ENCODE assay signal across 1 cellular context in the genomic region with DNA sequence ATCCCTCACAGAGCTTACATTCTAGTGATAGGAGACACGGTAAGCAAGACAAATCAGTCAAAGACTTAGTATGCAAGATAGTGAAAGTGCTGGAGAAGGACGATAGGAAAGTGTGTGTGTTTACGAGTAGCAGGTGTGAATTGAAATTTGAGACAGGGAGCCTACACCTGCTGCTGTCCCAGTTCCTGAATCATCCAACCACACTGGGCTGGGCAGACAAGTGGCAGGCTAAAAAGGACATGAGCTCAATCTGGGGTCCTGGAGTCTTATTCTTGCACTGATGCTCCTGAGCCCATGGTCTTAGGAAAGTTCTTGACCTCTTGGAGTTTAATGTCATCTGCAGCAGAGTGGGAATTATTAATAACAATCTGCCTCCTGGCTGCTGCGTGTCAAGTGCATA.
TF ChIP-seq lines count a peak whose summit lies in the region.

No MANE protein-coding gene starts in this region.

TF ChIP-seq in GM23338, 12 proteins besides CTCF, POLR2A, EP300 and RAD21 (continued from another document):
- TF ChIP-seq, protein P1, sequence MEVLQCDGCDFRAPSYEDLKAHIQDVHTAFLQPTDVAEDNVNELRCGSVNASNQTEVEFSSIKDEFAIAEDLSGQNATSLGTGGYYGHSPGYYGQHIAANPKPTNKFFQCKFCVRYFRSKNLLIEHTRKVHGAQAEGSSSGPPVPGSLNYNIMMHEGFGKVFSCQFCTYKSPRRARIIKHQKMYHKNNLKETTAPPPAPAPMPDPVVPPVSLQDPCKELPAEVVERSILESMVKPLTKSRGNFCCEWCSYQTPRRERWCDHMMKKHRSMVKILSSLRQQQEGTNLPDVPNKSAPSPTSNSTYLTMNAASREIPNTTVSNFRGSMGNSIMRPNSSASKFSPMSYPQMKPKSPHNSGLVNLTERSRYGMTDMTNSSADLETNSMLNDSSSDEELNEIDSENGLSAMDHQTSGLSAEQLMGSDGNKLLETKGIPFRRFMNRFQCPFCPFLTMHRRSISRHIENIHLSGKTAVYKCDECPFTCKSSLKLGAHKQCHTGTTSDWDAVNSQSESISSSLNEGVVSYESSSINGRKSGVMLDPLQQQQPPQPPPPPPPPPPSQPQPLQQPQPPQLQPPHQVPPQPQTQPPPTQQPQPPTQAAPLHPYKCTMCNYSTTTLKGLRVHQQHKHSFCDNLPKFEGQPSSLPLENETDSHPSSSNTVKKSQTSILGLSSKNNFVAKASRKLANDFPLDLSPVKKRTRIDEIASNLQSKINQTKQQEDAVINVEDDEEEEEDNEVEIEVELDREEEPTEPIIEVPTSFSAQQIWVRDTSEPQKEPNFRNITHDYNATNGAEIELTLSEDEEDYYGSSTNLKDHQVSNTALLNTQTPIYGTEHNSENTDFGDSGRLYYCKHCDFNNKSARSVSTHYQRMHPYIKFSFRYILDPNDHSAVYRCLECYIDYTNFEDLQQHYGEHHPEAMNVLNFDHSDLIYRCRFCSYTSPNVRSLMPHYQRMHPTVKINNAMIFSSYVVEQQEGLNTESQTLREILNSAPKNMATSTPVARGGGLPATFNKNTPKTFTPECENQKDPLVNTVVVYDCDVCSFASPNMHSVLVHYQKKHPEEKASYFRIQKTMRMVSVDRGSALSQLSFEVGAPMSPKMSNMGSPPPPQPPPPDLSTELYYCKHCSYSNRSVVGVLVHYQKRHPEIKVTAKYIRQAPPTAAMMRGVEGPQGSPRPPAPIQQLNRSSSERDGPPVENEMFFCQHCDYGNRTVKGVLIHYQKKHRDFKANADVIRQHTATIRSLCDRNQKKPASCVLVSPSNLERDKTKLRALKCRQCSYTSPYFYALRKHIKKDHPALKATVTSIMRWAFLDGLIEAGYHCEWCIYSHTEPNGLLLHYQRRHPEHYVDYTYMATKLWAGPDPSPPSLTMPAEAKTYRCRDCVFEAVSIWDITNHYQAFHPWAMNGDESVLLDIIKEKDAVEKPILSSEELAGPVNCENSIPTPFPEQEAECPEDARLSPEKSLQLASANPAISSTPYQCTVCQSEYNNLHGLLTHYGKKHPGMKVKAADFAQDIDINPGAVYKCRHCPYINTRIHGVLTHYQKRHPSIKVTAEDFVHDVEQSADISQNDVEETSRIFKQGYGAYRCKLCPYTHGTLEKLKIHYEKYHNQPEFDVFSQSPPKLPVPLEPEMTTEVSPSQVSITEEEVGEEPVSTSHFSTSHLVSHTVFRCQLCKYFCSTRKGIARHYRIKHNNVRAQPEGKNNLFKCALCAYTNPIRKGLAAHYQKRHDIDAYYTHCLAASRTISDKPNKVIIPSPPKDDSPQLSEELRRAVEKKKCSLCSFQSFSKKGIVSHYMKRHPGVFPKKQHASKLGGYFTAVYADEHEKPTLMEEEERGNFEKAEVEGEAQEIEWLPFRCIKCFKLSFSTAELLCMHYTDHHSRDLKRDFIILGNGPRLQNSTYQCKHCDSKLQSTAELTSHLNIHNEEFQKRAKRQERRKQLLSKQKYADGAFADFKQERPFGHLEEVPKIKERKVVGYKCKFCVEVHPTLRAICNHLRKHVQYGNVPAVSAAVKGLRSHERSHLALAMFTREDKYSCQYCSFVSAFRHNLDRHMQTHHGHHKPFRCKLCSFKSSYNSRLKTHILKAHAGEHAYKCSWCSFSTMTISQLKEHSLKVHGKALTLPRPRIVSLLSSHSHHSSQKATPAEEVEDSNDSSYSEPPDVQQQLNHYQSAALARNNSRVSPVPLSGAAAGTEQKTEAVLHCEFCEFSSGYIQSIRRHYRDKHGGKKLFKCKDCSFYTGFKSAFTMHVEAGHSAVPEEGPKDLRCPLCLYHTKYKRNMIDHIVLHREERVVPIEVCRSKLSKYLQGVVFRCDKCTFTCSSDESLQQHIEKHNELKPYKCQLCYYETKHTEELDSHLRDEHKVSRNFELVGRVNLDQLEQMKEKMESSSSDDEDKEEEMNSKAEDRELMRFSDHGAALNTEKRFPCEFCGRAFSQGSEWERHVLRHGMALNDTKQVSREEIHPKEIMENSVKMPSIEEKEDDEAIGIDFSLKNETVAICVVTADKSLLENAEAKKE (CRISPR knock-in tag; IDR thresholded peaks at IDR 0.05), result no peak
- TF ChIP-seq ZNF114 (CRISPR knock-in tag; IDR thresholded peaks at IDR 0.05), result no peak
- no peak for TF ChIP-seq POLR2AphosphoS5 (IDR thresholded peaks at IDR 0.05; ENCODE audit: low read depth)
- no peak for TF ChIP-seq ZNF331 (CRISPR knock-in tag; IDR thresholded peaks at IDR 0.05; ENCODE audit: low read depth)
